8 cellular contexts compared by ENCODE assay signal in genomic region chr18:79508565-79509535, GRCh38.
DNase-seq lines count a peak whose midpoint lies in the region; ATAC-seq and TF ChIP-seq lines count a peak whose summit lies in the region.

No MANE protein-coding gene starts in this region.

- POLR2A ChIA-PET in naive thymus-derived CD4-positive, alpha-beta T cell (lab: Charles Lee), result interaction anchor here (1.4 to 4.0 kb wide), 7 partner anchors 8 to 106 kb away, joined by 3 to 33 read pairs (median 11); no protein-coding TSS in a partner anchor

- no TSS peak for BruUV-seq in Calu3 (replicated peaks; lab: Mats Ljungman, UMichigan)

- no peaks in the 10 kb centered on the region for H3K27me3 ChIP-seq in naive thymus-derived CD4-positive, alpha-beta T cell (ENCODE audit: control insufficient read depth in 2 of 2, insufficient read depth in 2 of 2, low read length in 2 of 2)

- TF ChIP-seq CTCF in Calu3 (IDR thresholded peaks at IDR 0.05; ENCODE audit: unreplicated experiment), result no peak

- H3K9me3 Mint-ChIP-seq in Calu3 (ENCODE audit: low read depth, unreplicated experiment), result peaks cover 3% of the 10 kb centered on the region
- no peaks in the 10 kb centered on the region for H3K9me3 Mint-ChIP-seq in activated T-helper 17 cell treated with anti-CD3 and anti-CD28 coated beads, Interleukin-2, amount 50 U/mL, for 72 hours
- H3K9me3 Mint-ChIP-seq in naive thymus-derived CD4-positive, alpha-beta T cell, result no peaks in the 10 kb centered on the region

- peaks cover 13% of the 10 kb centered on the region for H3K27me3 Mint-ChIP-seq in Calu3 (ENCODE audit: unreplicated experiment)
- no peaks in the 10 kb centered on the region for H3K27me3 Mint-ChIP-seq in activated T-helper 17 cell treated with anti-CD3 and anti-CD28 coated beads, Interleukin-2, amount 50 U/mL, for 72 hours
- H3K27me3 Mint-ChIP-seq in naive thymus-derived CD4-positive, alpha-beta T cell, result no peaks in the 10 kb centered on the region

- no peaks in the 10 kb centered on the region for H3K36me3 Mint-ChIP-seq in Calu3 (ENCODE audit: insufficient read depth, unreplicated experiment)
- peaks cover 49% of the 10 kb centered on the region for H3K36me3 Mint-ChIP-seq in activated T-helper 17 cell treated with anti-CD3 and anti-CD28 coated beads, Interleukin-2, amount 50 U/mL, for 72 hours (ENCODE audit: low read depth)
- H3K36me3 Mint-ChIP-seq in naive thymus-derived CD4-positive, alpha-beta T cell, result peaks cover 0 to 20% (median 10%) of the 10 kb centered on the region in 5 donors

- H3K4me3 ChIP-seq in naive thymus-derived CD4-positive, alpha-beta T cell (ENCODE audit: low read length), result no peak overlapping the region

- CTCF ChIA-PET in Calu3 (lab: Charles Lee), result no interaction called here
- CTCF ChIA-PET in naive thymus-derived CD4-positive, alpha-beta T cell (lab: Charles Lee), result interaction anchor here (1.5 to 2.3 kb wide), 2 partner anchors 8 to 129 kb away, joined by 5 to 16 read pairs; no protein-coding TSS in a partner anchor

- no peaks in the 10 kb centered on the region for H3K9me3 ChIP-seq in naive thymus-derived CD4-positive, alpha-beta T cell (ENCODE audit: control insufficient read depth in 2 of 3, low read length in 3 of 3)

- ATAC-seq in GM21529 (IDR thresholded peaks at IDR 0.05; ENCODE audit: unreplicated experiment) (peak; percentile 48), SK-N-SH treated with all-trans-retinoic acid at 6 μM for 48 hours (no peak)
- ATAC-seq in activated T-helper 17 cell treated with anti-CD3 and anti-CD28 coated beads, Interleukin-2, amount 50 U/mL, for 72 hours (replicated peaks), result no peak
- peak; percentile 46 for ATAC-seq in naive thymus-derived CD4-positive, alpha-beta T cell

- no peak overlapping the region for H3K27ac Mint-ChIP-seq in Calu3 (ENCODE audit: unreplicated experiment)
- peak overlapping the region; percentile 47 for H3K27ac Mint-ChIP-seq in activated T-helper 17 cell treated with anti-CD3 and anti-CD28 coated beads, Interleukin-2, amount 50 U/mL, for 72 hours
- H3K27ac Mint-ChIP-seq in naive thymus-derived CD4-positive, alpha-beta T cell, result peak overlapping the region; percentile 69 to 97 (median 95)

- no peaks in the 10 kb centered on the region for H3K4me1 Mint-ChIP-seq in Calu3 (ENCODE audit: low read depth, unreplicated experiment)
- peaks cover 22% of the 10 kb centered on the region for H3K4me1 Mint-ChIP-seq in activated T-helper 17 cell treated with anti-CD3 and anti-CD28 coated beads, Interleukin-2, amount 50 U/mL, for 72 hours
- H3K4me1 Mint-ChIP-seq in naive thymus-derived CD4-positive, alpha-beta T cell, result peaks cover 40 to 56% (median 45%) of the 10 kb centered on the region in 7 donors

- peaks cover 0 to 38% (median 0%) of the 10 kb centered on the region in 3 experiments for H3K36me3 ChIP-seq in naive thymus-derived CD4-positive, alpha-beta T cell (ENCODE audit: control insufficient read depth in 2 of 3, insufficient read depth in 3 of 3, low read length in 3 of 3)

- peak overlapping the region; percentile 16 for H3K4me3 Mint-ChIP-seq in Calu3 (ENCODE audit: low read depth, unreplicated experiment)
- no peak overlapping the region for H3K4me3 Mint-ChIP-seq in activated T-helper 17 cell treated with anti-CD3 and anti-CD28 coated beads, Interleukin-2, amount 50 U/mL, for 72 hours
- H3K4me3 Mint-ChIP-seq in naive thymus-derived CD4-positive, alpha-beta T cell, result peak overlapping the region in 9 of 10 donors; percentile 71 to 82 (median 79)

- intact Hi-C loops in Calu3 (cut with micrococcal nuclease; ENCODE audit: unreplicated experiment), result no loop called here
- intact Hi-C loops in naive thymus-derived CD4-positive, alpha-beta T cell (cut with micrococcal nuclease), result no loop called here

- H3K27ac ChIP-seq in naive thymus-derived CD4-positive, alpha-beta T cell (ENCODE audit: low read depth, low read length), result no peak overlapping the region

- peaks cover 7 to 40% of the 10 kb centered on the region in 2 donors for H3K4me1 ChIP-seq in naive thymus-derived CD4-positive, alpha-beta T cell (ENCODE audit: control insufficient read depth in 2 of 2, insufficient read depth in 2 of 2, low read length in 2 of 2)

- DNase-seq in Calu3, result no peak
- peak in 1 of 9 donors; percentile 5 for DNase-seq in naive thymus-derived CD4-positive, alpha-beta T cell
- no peak for DNase-seq in DMS 273 treated with DMSO at 0.1 percent for 48 hours (lab: John Stamatoyannopoulos, UW)
- DNase-seq in NCI-H69 (lab: John Stamatoyannopoulos, UW), result no peak
- no peak for DNase-seq in NCI-H2171 treated with DMSO at 0.1 percent for 48 hours (lab: John Stamatoyannopoulos, UW)

TF ChIP-seq in SK-N-SH treated with all-trans-retinoic acid at 6 μM for 48 hours, 23 proteins besides CTCF, POLR2A, EP300 and RAD21:
- no peak for TF ChIP-seq TOX (CRISPR knock-in tag; IDR thresholded peaks at IDR 0.05; ENCODE audit: borderline replicate concordance)
- TF ChIP-seq CSRNP3 (CRISPR knock-in tag; IDR thresholded peaks at IDR 0.05), result no peak
- no peak for TF ChIP-seq ZC3H10 (CRISPR knock-in tag; IDR thresholded peaks at IDR 0.05)
- no peak for TF ChIP-seq TCF4 (CRISPR knock-in tag; IDR thresholded peaks at IDR 0.05; ENCODE audit: borderline replicate concordance)
- TF ChIP-seq RARB (CRISPR knock-in tag; IDR thresholded peaks at IDR 0.05), result no peak
- TF ChIP-seq PPARA (CRISPR knock-in tag; IDR thresholded peaks at IDR 0.05; ENCODE audit: borderline replicate concordance), result no peak
- TF ChIP-seq SNAI2 (CRISPR knock-in tag; IDR thresholded peaks at IDR 0.05), result no peak
- TF ChIP-seq ZNF8 (CRISPR knock-in tag; IDR thresholded peaks at IDR 0.05), result no peak
- no peak for TF ChIP-seq PATZ1 (CRISPR knock-in tag; IDR thresholded peaks at IDR 0.05; ENCODE audit: borderline replicate concordance)
- TF ChIP-seq OSR1 (CRISPR knock-in tag; IDR thresholded peaks at IDR 0.05), result no peak
TF ChIP-seq in SK-N-SH treated with all-trans-retinoic acid at 6 μM for 48 hours: peak in this region for 0.

Comparison
In these comparisons a context has a peak if more than half of its experiments do, and no peak if none do; other contexts are left out.
1. ATAC-seq: peak in GM21529 (single experiment) and naive thymus-derived CD4-positive, alpha-beta T cell (single experiment); none in activated T-helper 17 cell treated with anti-CD3 and anti-CD28 coated beads, Interleukin-2, amount 50 U/mL, for 72 hours (single experiment) and SK-N-SH treated with all-trans-retinoic acid at 6 μM for 48 hours (single experiment).